ENCODE assay signal across 23 cellular contexts in the genomic region with DNA sequence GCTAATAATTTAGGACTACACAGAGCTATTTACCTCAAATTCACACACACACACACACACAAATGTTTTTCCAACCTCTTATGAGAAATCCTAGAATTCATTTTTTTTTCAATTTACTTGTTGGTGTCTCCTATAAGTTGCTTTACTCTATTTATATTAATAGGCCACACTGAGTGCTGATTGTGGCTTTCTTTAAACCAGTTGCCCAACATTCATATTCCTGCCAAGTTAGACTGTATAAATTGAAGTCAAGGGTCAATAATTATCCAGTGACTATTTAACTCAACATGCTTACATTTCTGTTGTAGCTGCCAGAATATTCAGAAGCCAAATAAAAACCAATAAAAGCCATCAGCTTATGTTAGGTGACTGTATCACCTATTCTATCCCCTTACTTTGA.
"Had no signal": no experiment of that assay in that cellular context is flagged by ENCODE, and none has a peak within 500 bp of the region (broad histone marks: within the 10 kb centered on the region; RNA-seq: fewer than 3 reads in every experiment).

No MANE protein-coding gene starts in this region.

- H3K4me3 ChIP-seq: cardiac muscle cell, K562, PC-9, SK-N-MC had no signal

- DNase-seq: activated CD4-positive, alpha-beta T cell treated with anti-CD3 and anti-CD28 coated beads for 4 hours; activated CD8-positive, alpha-beta memory T cell treated with anti-CD3 and anti-CD28 coated beads, Interleukin-2, amount 50 U/mL, for 4 hours; activated CD8-positive, alpha-beta T cell treated with anti-CD3 and anti-CD28 coated beads for 36 hours; activated gamma-delta T cell treated with Interleukin-2 at 50 U/mL for 16 hours; activated naive CD4-positive, alpha-beta T cell treated with anti-CD3 and anti-CD28 coated beads, Interleukin-2, amount 10 ng/mL, durations not matched to agents 7 days and 5 days; activated naive CD8-positive, alpha-beta T cell treated with anti-CD3 and anti-CD28 coated beads for 36 hours; activated T-cell treated with anti-CD3 and anti-CD28 coated beads, Interleukin-2, amount 50 U/mL, for 72 hours; brain microvascular endothelial cell; Karpas-422; NCI-H1436; NCI-H1694 treated with DMSO at 0.1 percent for 48 hours; NCI-H2171; NCI-H2227 treated with DMSO at 0.1 percent for 48 hours; NCI-H526; PC-9; SIG-M5; T-cell; T-helper 2 cell; T1000; WERI-Rb-1 had no signal
